Comparison of ENCODE assay signal across 24 cellular contexts in the genomic region with DNA sequence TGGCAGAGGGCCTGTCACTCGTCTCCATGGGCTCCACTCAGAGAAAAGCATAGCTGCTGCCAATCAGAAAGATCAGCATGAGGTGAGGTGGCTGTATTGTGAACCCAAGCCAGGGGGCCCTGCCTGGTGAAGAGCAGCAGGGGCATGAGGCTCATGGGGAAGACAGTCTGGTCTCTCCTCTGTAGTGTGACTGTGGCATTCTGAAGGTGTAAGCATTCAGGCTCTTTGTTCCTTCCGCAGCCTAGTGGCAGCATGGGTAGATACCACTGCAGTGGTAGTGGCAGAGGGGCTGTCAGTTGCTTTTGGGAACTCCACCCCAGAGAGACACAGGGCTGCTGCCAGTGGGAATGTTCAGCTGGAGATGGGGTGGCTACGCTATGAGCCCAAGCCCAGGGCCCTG. TPM values are rescaled to one million over a fixed set of nuclear protein-coding genes. Genes with fewer than 3 reads are reported as not detected.
"Had no signal": no experiment of that assay in that cellular context is flagged by ENCODE, and none has a peak within 500 bp of the region (broad histone marks: within the 10 kb centered on the region; RNA-seq: fewer than 3 reads in every experiment).

No MANE protein-coding gene starts in this region.

- H3K9me3 Mint-ChIP-seq: activated B cell treated with CpG ODN at 0.5 μM for 24 hours; activated CD4-positive, alpha-beta T cell treated with anti-CD3 and anti-CD28 coated beads, Interleukin-2, amount 10 ng/mL, durations not matched to agents 24 days and 14 days; activated naive CD4-positive, alpha-beta T cell treated with anti-CD3 and anti-CD28 coated beads, Interleukin-2, amount 50 U/mL, for 24 hours; activated T-cell treated with anti-CD3 and anti-CD28 coated beads, Interleukin-2, amount 50 U/mL, for 24 hours; activated T-helper 1 cell treated with anti-CD3 and anti-CD28 coated beads, Interleukin-12 subunit alpha, Interleukin-12 subunit beta, Interleukin-2, Interleukin-4 antibody, amounts not matched to agents 30 ng/mL and 10 ng/mL and 1 ng/mL, durations not matched to agents 14 hours and 24 hours and 36 hours; IgD-negative memory B cell had no signal

- H3K4me1 Mint-ChIP-seq: activated CD4-positive, alpha-beta T cell treated with anti-CD3 and anti-CD28 coated beads, Interleukin-2, amount 10 ng/mL, durations not matched to agents 24 days and 14 days; activated CD8-positive, alpha-beta memory T cell treated with anti-CD3 and anti-CD28 coated beads, Interleukin-2, amount 10 ng/mL, durations not matched to agents 7 days and 5 days; activated naive CD4-positive, alpha-beta T cell treated with anti-CD3 and anti-CD28 coated beads, Interleukin-2, amount 50 U/mL, for 24 hours had no signal

- H3K4me3 Mint-ChIP-seq: activated B cell treated with CpG ODN at 0.5 μM for 24 hours; activated CD4-positive, alpha-beta T cell treated with anti-CD3 and anti-CD28 coated beads, Interleukin-2, amount 10 ng/mL, durations not matched to agents 24 days and 14 days; activated CD8-positive, alpha-beta memory T cell treated with anti-CD3 and anti-CD28 coated beads, Interleukin-2, amount 10 ng/mL, durations not matched to agents 7 days and 5 days; activated naive CD4-positive, alpha-beta T cell treated with anti-CD3 and anti-CD28 coated beads, Interleukin-2, amount 50 U/mL, for 24 hours; activated T-cell treated with anti-CD3 and anti-CD28 coated beads, Interleukin-2, amount 50 U/mL, for 24 hours; activated T-helper 1 cell treated with anti-CD3 and anti-CD28 coated beads, Interleukin-12 subunit alpha, Interleukin-12 subunit beta, Interleukin-2, Interleukin-4 antibody, amounts not matched to agents 30 ng/mL and 10 ng/mL and 1 ng/mL, durations not matched to agents 14 hours and 24 hours and 36 hours; T-helper 17 cell had no signal

- H3K27ac Mint-ChIP-seq: activated B cell treated with CpG ODN at 0.5 μM for 24 hours; activated CD4-positive, alpha-beta T cell treated with anti-CD3 and anti-CD28 coated beads, Interleukin-2, amount 10 ng/mL, durations not matched to agents 24 days and 14 days; activated CD8-positive, alpha-beta memory T cell treated with anti-CD3 and anti-CD28 coated beads, Interleukin-2, amount 10 ng/mL, durations not matched to agents 7 days and 5 days; activated naive CD4-positive, alpha-beta T cell treated with anti-CD3 and anti-CD28 coated beads, Interleukin-2, amount 50 U/mL, for 24 hours; activated T-cell treated with anti-CD3 and anti-CD28 coated beads, Interleukin-2, amount 50 U/mL, for 24 hours; activated T-helper 1 cell treated with anti-CD3 and anti-CD28 coated beads, Interleukin-12 subunit alpha, Interleukin-12 subunit beta, Interleukin-2, Interleukin-4 antibody, amounts not matched to agents 30 ng/mL and 10 ng/mL and 1 ng/mL, durations not matched to agents 14 hours and 24 hours and 36 hours; T-helper 17 cell had no signal

- H3K4me2 ChIP-seq: KMS-11 had no signal

- DNase-seq: activated B cell treated with CpG ODN at 0.5 μM for 24 hours; activated CD4-positive, alpha-beta T cell treated with anti-CD3 and anti-CD28 coated beads for 1 hour; activated CD4-positive, alpha-beta T cell treated with anti-CD3 and anti-CD28 coated beads, Interleukin-2, amount 10 ng/mL, durations not matched to agents 24 days and 14 days; activated CD4-positive, alpha-beta T cell treated with anti-CD3 and anti-CD28 coated beads, Interleukin-2, amount 50 U/mL, for 48 hours; activated CD8-positive, alpha-beta memory T cell treated with anti-CD3 and anti-CD28 coated beads, Interleukin-2, amount 10 ng/mL, durations not matched to agents 7 days and 5 days; activated effector memory CD4-positive, alpha-beta T cell treated with Interleukin-2 at 50 U/mL for 16 hours; activated naive CD4-positive, alpha-beta T cell; activated T-cell treated with anti-CD3 and anti-CD28 coated beads, Interleukin-2, amount 50 U/mL, for 24 hours; aorta; central memory CD4-positive, alpha-beta T cell; MM.1S; NCI-H146; NCI-H187 treated with DMSO at 0.1 percent for 48 hours; NCI-H2081 treated with DMSO at 0.1 percent for 48 hours; NCI-H2171; NCI-H226; NCI-H510A; SIG-M5; T-helper 17 cell; T-helper 9 cell had no signal

- ATAC-seq: activated CD8-positive, alpha-beta memory T cell treated with anti-CD3 and anti-CD28 coated beads, Interleukin-2, amount 10 ng/mL, durations not matched to agents 7 days and 5 days; T-helper 17 cell had no signal

- H3K36me3 Mint-ChIP-seq: activated CD8-positive, alpha-beta memory T cell treated with anti-CD3 and anti-CD28 coated beads, Interleukin-2, amount 10 ng/mL, durations not matched to agents 7 days and 5 days; activated naive CD4-positive, alpha-beta T cell treated with anti-CD3 and anti-CD28 coated beads, Interleukin-2, amount 50 U/mL, for 24 hours; IgD-negative memory B cell had no signal

- H3K9ac ChIP-seq: KMS-11 had no signal

- H3K27ac ChIP-seq: KMS-11 had no signal

RNA-seq across cellular contexts. Expression of a gene that starts 5.1 kb away (rescaled TPM):
- polyA plus RNA-seq: IgD-negative memory B cell had no signal

RNA-seq across cellular contexts. Expression of a gene that starts 32.5 kb away (rescaled TPM):
- polyA plus RNA-seq: IgD-negative memory B cell had no signal

RNA-seq across cellular contexts. Expression of a gene that starts 52.5 kb away (rescaled TPM):
- polyA plus RNA-seq: aorta, IgD-negative memory B cell had no signal
